8 cellular contexts compared by ENCODE assay signal in the genomic region with DNA sequence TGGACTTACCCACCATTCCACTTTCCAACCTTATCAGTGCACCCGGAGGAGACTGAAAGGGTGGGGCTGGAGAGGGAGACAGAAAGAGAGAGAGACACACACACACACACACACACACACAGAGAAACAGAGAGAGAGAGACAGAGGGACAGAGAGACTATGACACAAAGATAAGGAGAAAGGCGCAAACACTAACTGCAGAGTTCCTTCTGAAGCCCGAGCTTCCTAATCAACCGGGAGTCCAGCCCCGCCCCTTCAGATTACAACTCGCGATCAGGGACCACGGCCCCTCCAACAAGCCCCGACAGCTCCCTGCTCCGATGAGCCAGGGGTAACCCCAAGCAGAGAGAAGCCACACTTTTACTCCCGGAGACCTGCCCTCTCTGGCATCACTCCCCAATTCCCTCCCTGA. TPM values are rescaled to one million over a fixed set of nuclear protein-coding genes. Genes with fewer than 3 reads are reported as not detected.
DNase-seq lines count a peak whose midpoint lies in the region; ATAC-seq, FAIRE-seq and TF ChIP-seq lines count a peak whose summit lies in the region.

No MANE protein-coding gene starts in this region.

- H3F3A ChIP-seq in DOHH2 (ENCODE audit: control insufficient read depth, insufficient read depth) (peaks cover 16% of the 10 kb centered on the region), PC-3 (ENCODE audit: low read length, unreplicated experiment) (no peaks in the 10 kb centered on the region)

- H3K27ac Mint-ChIP-seq in natural killer cell treated with Interleukin-12 subunit alpha and Interleukin-12 subunit beta and Interleukin-15 and Interleukin-18, amount 100 ng/mL, for 72 hours: no peak overlapping the region

- H3K9me3 ChIP-seq in DOHH2 (ENCODE audit: control insufficient read depth, insufficient read depth, low read length) (no peaks in the 10 kb centered on the region), PC-3 (ENCODE audit: low read length) (no peaks in the 10 kb centered on the region)

- H3K9me2 ChIP-seq in DOHH2 (replicated peaks; ENCODE audit: control insufficient read depth, low read length): no peaks in the 10 kb centered on the region
- no peaks in the 10 kb centered on the region for H3K9me2 ChIP-seq in PC-3 (replicated peaks; ENCODE audit: low read length)

- ATAC-seq in PC-3 (peak; percentile 4; the same call in 1 of the 2 replicates), GM19455 (IDR thresholded peaks at IDR 0.05; ENCODE audit: unreplicated experiment) (no peak)
- ATAC-seq in natural killer cell treated with Interleukin-12 subunit alpha and Interleukin-12 subunit beta and Interleukin-15 and Interleukin-18, amount 100 ng/mL, for 72 hours: no peak

- no peaks in the 10 kb centered on the region for H3K79me2 ChIP-seq in DOHH2 (ENCODE audit: control insufficient read depth, low read length)
- no peaks in the 10 kb centered on the region for H3K79me2 ChIP-seq in PC-3 (ENCODE audit: low read length)

- H3K4me1 ChIP-seq in DOHH2 (ENCODE audit: control insufficient read depth, low read length): peaks cover 65% of the 10 kb centered on the region
- peaks cover 15% of the 10 kb centered on the region; the same call in 1 of the 2 replicates for H3K4me1 ChIP-seq in PC-3 (ENCODE audit: insufficient read depth, low read length)

- no peaks in the 10 kb centered on the region for H4K20me1 ChIP-seq in DOHH2 (ENCODE audit: control insufficient read depth, insufficient read depth, low read depth, low read length)
- H4K20me1 ChIP-seq in PC-3 (ENCODE audit: low read length): no peaks in the 10 kb centered on the region

- H3K36me3 ChIP-seq in DOHH2 (ENCODE audit: control insufficient read depth, low read length) (peaks cover 11% of the 10 kb centered on the region; the same call in 1 of the 2 replicates), PC-3 (ENCODE audit: low read depth, low read length) (no peaks in the 10 kb centered on the region)

- peaks cover 16% of the 10 kb centered on the region for H3K27me3 ChIP-seq in DOHH2 (ENCODE audit: control insufficient read depth, low read length)
- H3K27me3 ChIP-seq in PC-3 (ENCODE audit: low read length): no peaks in the 10 kb centered on the region

- CTCF ChIA-PET in PC-3 (lab: Charles Lee) (interaction anchor here (0.6 to 1.0 kb wide), 2 partner anchors 21 to 22 kb away, joined by 3 to 4 read pairs; no protein-coding TSS in a partner anchor), HEK293T (lab: Yijun Ruan, JAX) (interaction anchor here (1.0 to 2.2 kb wide), 3 partner anchors 9 to 37 kb away, joined by 3 to 8 read pairs (median 3); a partner anchor contains a TSS)

- peak overlapping the region; percentile 66 for H3K4me3 Mint-ChIP-seq in natural killer cell treated with Interleukin-12 subunit alpha and Interleukin-12 subunit beta and Interleukin-15 and Interleukin-18, amount 100 ng/mL, for 72 hours

- POLR2A ChIA-PET in PC-3 (lab: Charles Lee; ENCODE audit: unreplicated experiment) (no interaction called here), HEK293T (lab: Yijun Ruan, JAX) (interaction anchor here (1.3 to 2.3 kb wide), 2 partner anchors 9 to 22 kb away, joined by 3 to 12 read pairs; a partner anchor contains a TSS)

- TF ChIP-seq POLR2A in erythroblast (IDR thresholded peaks at IDR 0.05; ENCODE audit: low read length): no peak
- no peak for TF ChIP-seq POLR2A in GM12892 (IDR thresholded peaks at IDR 0.05; ENCODE audit: low read depth, low read length)

- H3K4me2 ChIP-seq in DOHH2 (ENCODE audit: low read length): peak overlapping the region; percentile 80
- peak overlapping the region; percentile 97 for H3K4me2 ChIP-seq in PC-3 (ENCODE audit: low read length)

- H3K27ac ChIP-seq in DOHH2 (ENCODE audit: low read depth, low read length) (no peak overlapping the region), PC-3 (ENCODE audit: low read length) (no peak overlapping the region)

- peak overlapping the region; percentile 93 for H2AFZ ChIP-seq in PC-3 (ENCODE audit: low read length)

- peak overlapping the region; percentile 65 for H3K4me3 ChIP-seq in DOHH2 (ENCODE audit: low read length)
- H3K4me3 ChIP-seq in PC-3 (ENCODE audit: low read length): peak overlapping the region; percentile 72

- H3K36me3 Mint-ChIP-seq in natural killer cell treated with Interleukin-12 subunit alpha and Interleukin-12 subunit beta and Interleukin-15 and Interleukin-18, amount 100 ng/mL, for 72 hours: no peaks in the 10 kb centered on the region

- TF ChIP-seq CTCF in DOHH2 (IDR thresholded peaks at IDR 0.05; ENCODE audit: low read depth, low read length, poor library complexity, severe bottlenecking): no peak
- no peak for TF ChIP-seq CTCF in PC-3 (conservative IDR thresholded peaks at IDR 0.05; ENCODE audit: low read depth, low read length)

- intact Hi-C loops in PC-3 (cut with micrococcal nuclease): no loop called here

- FAIRE-seq in GM12892 (lab: Jason Lieb, UNC): no peak

- DNase-seq in PC-3: no peak
- peak; percentile 60 to 75 for DNase-seq in erythroblast (lab: John Stamatoyannopoulos, UW)
- no peak for DNase-seq in natural killer cell treated with Interleukin-12 subunit alpha and Interleukin-12 subunit beta and Interleukin-15 and Interleukin-18, amount 100 ng/mL, for 72 hours (ENCODE audit: low spot score)
- no peak for DNase-seq in HEK293T (ENCODE audit: extremely low spot score)
- DNase-seq in NCI-H1417 (lab: John Stamatoyannopoulos, UW): no peak
- no peak for DNase-seq in GM12892 (ENCODE audit: insufficient read length)

- no peaks in the 10 kb centered on the region for H3K9me3 Mint-ChIP-seq in natural killer cell treated with Interleukin-12 subunit alpha and Interleukin-12 subunit beta and Interleukin-15 and Interleukin-18, amount 100 ng/mL, for 72 hours

- H3K4me1 Mint-ChIP-seq in natural killer cell treated with Interleukin-12 subunit alpha and Interleukin-12 subunit beta and Interleukin-15 and Interleukin-18, amount 100 ng/mL, for 72 hours (ENCODE audit: low read depth in 2 of 2): peaks cover 24 to 40% of the 10 kb centered on the region in 2 donors

- H3K9ac ChIP-seq in PC-3 (ENCODE audit: low read length): no peak overlapping the region

- BruUV-seq in PC-3 (replicated peaks; lab: Mats Ljungman, UMichigan): no TSS peak

- peaks cover 38 to 49% of the 10 kb centered on the region in 2 donors for H3K27me3 Mint-ChIP-seq in natural killer cell treated with Interleukin-12 subunit alpha and Interleukin-12 subunit beta and Interleukin-15 and Interleukin-18, amount 100 ng/mL, for 72 hours

TF ChIP-seq in HEK293T, 16 proteins besides CTCF, POLR2A, EP300 and RAD21:
- TF ChIP-seq TARDBP (IDR thresholded peaks at IDR 0.05) (no peak), FOXM1 (IDR thresholded peaks at IDR 0.05; ENCODE audit: borderline replicate concordance) (no peak), FOXA1 (IDR thresholded peaks at IDR 0.05) (no peak), SP1 (IDR thresholded peaks at IDR 0.05) (no peak), BHLHE40 (IDR thresholded peaks at IDR 0.05; ENCODE audit: borderline replicate concordance) (no peak), L3MBTL2 (conservative IDR thresholded peaks at IDR 0.05) (no peak), CTBP1 (IDR thresholded peaks at IDR 0.05; ENCODE audit: borderline replicate concordance) (no peak), ARNT (IDR thresholded peaks at IDR 0.05) (no peak), ELF4 (IDR thresholded peaks at IDR 0.05) (no peak), HDGF (IDR thresholded peaks at IDR 0.05; ENCODE audit: borderline replicate concordance) (no peak), ZNF384 (IDR thresholded peaks at IDR 0.05) (no peak)

RNA-seq across cellular contexts. Expression of a gene that starts 0.5 kb away (rescaled TPM):
- 0.23 and 1.1 TPM in 2 replicates for total RNA-seq in PC-3 (2014; rRNA removed)
- total RNA-seq in natural killer cell treated with Interleukin-12 subunit alpha and Interleukin-12 subunit beta and Interleukin-15 and Interleukin-18, amount 100 ng/mL, for 72 hours: 1 to 10 TPM in 1 of 2 donors, under 1 TPM in 1; 0.57 to 1.1 TPM
- polyA plus RNA-seq in GM12892 (2012; ENCODE audit: missing spikeins): 1.7 TPM

RNA-seq across cellular contexts. Expression of a gene that starts 9.3 kb away (rescaled TPM):
- 1.6 and 2.3 TPM in 2 replicates for total RNA-seq in PC-3 (2014; rRNA removed)
- 1 to 10 TPM; 2.6 to 2.7 TPM for total RNA-seq in natural killer cell treated with Interleukin-12 subunit alpha and Interleukin-12 subunit beta and Interleukin-15 and Interleukin-18, amount 100 ng/mL, for 72 hours
- 2.9 TPM for polyA plus RNA-seq in GM12892 (2012; ENCODE audit: missing spikeins)

RNA-seq across cellular contexts. Expression of a gene that starts 9.4 kb away (rescaled TPM):
- total RNA-seq in PC-3 (2014; rRNA removed): 19.2 and 20.3 TPM in 2 replicates
- 10 to 100 TPM; 46.2 to 52.7 TPM for total RNA-seq in natural killer cell treated with Interleukin-12 subunit alpha and Interleukin-12 subunit beta and Interleukin-15 and Interleukin-18, amount 100 ng/mL, for 72 hours
- 10.1 TPM for polyA plus RNA-seq in GM12892 (2012; ENCODE audit: missing spikeins)

RNA-seq across cellular contexts. Expression of a gene that starts 9.8 kb away (rescaled TPM):
- 0.07 and 1.2 TPM in 2 replicates for total RNA-seq in PC-3 (2014; rRNA removed)
- 10 to 100 TPM; 13.7 to 24.4 TPM for total RNA-seq in natural killer cell treated with Interleukin-12 subunit alpha and Interleukin-12 subunit beta and Interleukin-15 and Interleukin-18, amount 100 ng/mL, for 72 hours
- polyA plus RNA-seq in GM12892 (2012; ENCODE audit: missing spikeins): 353 TPM

RNA-seq across cellular contexts. Expression of a gene that starts 19.2 kb away (rescaled TPM):
- total RNA-seq in PC-3 (2014; rRNA removed): 107 and 146 TPM in 2 replicates
- 100 to 1,000 TPM; 124 to 145 TPM for total RNA-seq in natural killer cell treated with Interleukin-12 subunit alpha and Interleukin-12 subunit beta and Interleukin-15 and Interleukin-18, amount 100 ng/mL, for 72 hours
- 172 TPM for polyA plus RNA-seq in GM12892 (2012; ENCODE audit: missing spikeins)

Comparison
In these comparisons a context has a peak if more than half of its experiments do, and no peak if none do; other contexts are left out.
1. DNase-seq: peak in erythroblast (2 of 2); none in PC-3 (single experiment), natural killer cell treated with Interleukin-12 subunit alpha and Interleukin-12 subunit beta and Interleukin-15 and Interleukin-18, amount 100 ng/mL, for 72 hours (single experiment), HEK293T (single experiment), NCI-H1417 (0 of 3) and GM12892 (single experiment).